ENCODE assay signal across 8 cellular contexts in genomic region chr16:72066747-72067146, GRCh38. TPM values are rescaled to one million over a fixed set of nuclear protein-coding genes. Genes with fewer than 3 reads are reported as not detected.
DNase-seq lines count a peak whose midpoint lies in the region; ATAC-seq and TF ChIP-seq lines count a peak whose summit lies in the region.

No MANE protein-coding gene starts in this region.

- TF ChIP-seq POLR2A in thyroid gland (IDR thresholded peaks at IDR 0.05) = no peak

- ATAC-seq in HG03460 (IDR thresholded peaks at IDR 0.05; ENCODE audit: unreplicated experiment) = no peak

- H3K4me1 ChIP-seq in iPS DF 6.9 (ENCODE audit: control insufficient read depth, insufficient read depth, low read length) (no peaks in the 10 kb centered on the region), thyroid gland (no peaks in the 10 kb centered on the region)

- DNase-seq in AG08396 (ENCODE audit: low spot score) (peak; percentile 16), GM12865 (ENCODE audit: low read depth) (peak; percentile 40), MV-4-11 (lab: John Stamatoyannopoulos, UW) (peak; percentile 25), astrocyte of the cerebellum (ENCODE audit: low read depth) (peak; percentile 18), iPS DF 6.9 (ENCODE audit: low read depth, low spot score) (peak; percentile 4), thyroid gland (no peak)
- no peak for DNase-seq in stimulated activated CD4-positive, alpha-beta T cell treated with anti-CD3 and anti-CD28 coated beads, Interleukin-2, amount 100 ng/mL, for 48 hours

- H3K27me3 ChIP-seq in iPS DF 6.9 (ENCODE audit: control insufficient read depth, insufficient read depth, low read length) = no peaks in the 10 kb centered on the region
- H3K27me3 ChIP-seq in thyroid gland = no peaks in the 10 kb centered on the region

- H3K9me3 ChIP-seq in iPS DF 6.9 (ENCODE audit: control insufficient read depth, insufficient read depth, low read length) (no peaks in the 10 kb centered on the region), thyroid gland (no peaks in the 10 kb centered on the region)

- intact Hi-C loops in thyroid gland (cut with DNase I) = no loop called here

- H3K36me3 ChIP-seq in iPS DF 6.9 (ENCODE audit: control insufficient read depth, insufficient read depth, low read length) (no peaks in the 10 kb centered on the region), thyroid gland (no peaks in the 10 kb centered on the region)

- H3K27ac ChIP-seq in iPS DF 6.9 (ENCODE audit: low read length) (no peak overlapping the region), thyroid gland (no peak overlapping the region)

- H3K4me3 ChIP-seq in GM12865 (ENCODE audit: low read depth, low read length) (no peak overlapping the region), astrocyte of the cerebellum (ENCODE audit: low read depth, low read length) (no peak overlapping the region), iPS DF 6.9 (ENCODE audit: low read length) (no peak overlapping the region), thyroid gland (replicated peaks in 1 of 3) (no peak overlapping the region)

- TF ChIP-seq CTCF in GM12865 (IDR thresholded peaks at IDR 0.05; ENCODE audit: insufficient read depth, low read depth, low read length, missing control alignments) (peak; percentile 51), astrocyte of the cerebellum (IDR thresholded peaks at IDR 0.05; ENCODE audit: low read depth, low read length, missing control alignments) (peak; percentile 71), thyroid gland (IDR thresholded peaks at IDR 0.05) (peak in 4 of 6 experiments; percentile 26 to 56 (median 42))

- no CpG with 5 or more reads among the region's 1 CpG for WGBS in iPS DF 6.9 (ENCODE audit: insufficient coverage, insufficient read length)
- WGBS in thyroid gland, 2 donors = 2 to 6% methylated on average over 1 of the region's 1 CpG

- in situ Hi-C loops in astrocyte of the cerebellum (cut with HindIII; ENCODE audit: low sequenced_read_pairs) = no loop called here

RNA-seq across cellular contexts. Expression of gene HPR, which starts 3.7 kb away (rescaled TPM):
- not detected for total RNA-seq in thyroid gland

RNA-seq across cellular contexts. Expression of gene HP, which starts 12.4 kb away (rescaled TPM):
- 10 to 100 TPM in 1 of 4 donors, 1 to 10 TPM in 1, under 1 TPM in 1, not detected in 1; 0.93 to 19.9 (median 1.3) TPM for total RNA-seq in thyroid gland

RNA-seq across cellular contexts. Expression of gene TXNL4B, which starts 26.7 kb away (rescaled TPM):
- total RNA-seq in thyroid gland = 10 to 100 TPM; 10.7 to 15.0 (median 13.1) TPM

RNA-seq across cellular contexts. Expression of gene DHX38, which starts 26.9 kb away (rescaled TPM):
- 10 to 100 TPM; 31.7 to 52.7 (median 47.7) TPM for total RNA-seq in thyroid gland

RNA-seq across cellular contexts. Expression of gene DHODH, which starts 58.2 kb away (rescaled TPM):
- 10 to 100 TPM in 1 of 4 donors, 1 to 10 TPM in 3; 5.5 to 13.4 (median 7.4) TPM for total RNA-seq in thyroid gland

Comparison
In these comparisons a context has a peak if more than half of its experiments do, and no peak if none do; other contexts are left out.
1. DNase-seq: peak in AG08396 (single experiment), GM12865 (single experiment), MV-4-11 (single experiment), astrocyte of the cerebellum (single experiment) and iPS DF 6.9 (single experiment); none in thyroid gland (0 of 2) and stimulated activated CD4-positive, alpha-beta T cell treated with anti-CD3 and anti-CD28 coated beads, Interleukin-2, amount 100 ng/mL, for 48 hours (0 of 2).
2. Peak in every context shown above with its lines, with median percentiles within 50 percentile points of each other: CTCF ChIP-seq.